In the genomic region with DNA sequence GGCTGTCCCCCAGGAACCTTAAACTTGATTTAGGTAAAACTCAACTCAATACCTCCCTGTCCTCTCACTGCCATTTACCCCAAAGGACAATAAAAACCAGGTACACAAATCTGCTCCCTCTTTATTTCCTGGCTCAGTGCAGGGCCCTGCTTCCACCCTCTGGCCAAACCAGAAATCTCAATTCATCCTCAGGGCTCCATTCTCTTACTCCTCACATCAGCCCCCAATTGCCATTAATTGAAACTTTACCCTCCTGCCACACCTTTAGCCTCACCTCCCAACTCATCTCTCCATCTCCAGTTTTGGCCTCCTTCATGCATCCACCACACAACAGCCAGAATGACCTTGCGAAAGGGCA, we compare ENCODE assay signal across 10 cellular contexts. TPM values are rescaled to one million over a fixed set of nuclear protein-coding genes. Genes with fewer than 3 reads are reported as not detected.
A peak's percentile ranks its signal among the peaks of the same experiment; 100 is the strongest.
DNase-seq lines count a peak whose midpoint lies in the region; ATAC-seq and TF ChIP-seq lines count a peak whose summit lies in the region.
"Had no signal": no experiment of that assay in that cellular context is flagged by ENCODE, and none has a peak within 500 bp of the region (broad histone marks: within the 10 kb centered on the region; RNA-seq: fewer than 3 reads in every experiment).

No MANE protein-coding gene starts in this region.

- no peak overlapping the region for H3K4ac ChIP-seq in mesendoderm (ENCODE audit: low read depth, low read length)

- no peak overlapping the region for H2AK5ac ChIP-seq in mesendoderm (ENCODE audit: low read length)

- H4K8ac ChIP-seq in mesendoderm (ENCODE audit: low read depth, low read length), result no peak overlapping the region

- TF ChIP-seq CTCF in left ventricle myocardium inferior (IDR thresholded peaks at IDR 0.05; ENCODE audit: borderline replicate concordance), result no peak
- no peak for TF ChIP-seq CTCF in upper lobe of left lung (IDR thresholded peaks at IDR 0.05)

- TF ChIP-seq EP300 in upper lobe of left lung (IDR thresholded peaks at IDR 0.05), result no peak

- TF ChIP-seq POLR2A in upper lobe of left lung (IDR thresholded peaks at IDR 0.05), result no peak

- H3K27ac Mint-ChIP-seq in T-cell, result peak overlapping the region; percentile 97 to 98

- H2BK120ac ChIP-seq in mesendoderm (ENCODE audit: low read depth, low read length), result no peak overlapping the region

- WGBS in mesendoderm (ENCODE audit: extremely low coverage, insufficient coverage, low lambda C conversion rate), result no CpG with 5 or more reads among the region's 1 CpG
- WGBS in upper lobe of left lung, 2 donors, result 94 to 100% methylated on average over 1 of the region's 1 CpG

- H3K36me3 Mint-ChIP-seq in T-cell, result peaks cover 10% of the 10 kb centered on the region

- ATAC-seq in T-cell (replicated peaks in 1 of 4) (peak in 3 of 4 experiments; percentile 23 to 30 (median 25)), upper lobe of left lung (ENCODE audit: low FRiP score in 2 of 2) (no peak), HG02678 (IDR thresholded peaks at IDR 0.05; ENCODE audit: unreplicated experiment) (no peak)

- H3K4me1 Mint-ChIP-seq in T-cell, result peaks cover 72 to 79% (median 75%) of the 10 kb centered on the region in 3 donors

- DNase-seq in left ventricle myocardium inferior, result no peak
- DNase-seq in cardiac septum (ENCODE audit: low spot score), result no peak
- no peak for DNase-seq in T-cell
- no peak for DNase-seq in mesendoderm
- DNase-seq in upper lobe of left lung, result no peak
- DNase-seq in NCI-H1092 treated with DMSO at 0.1 percent for 48 hours (lab: John Stamatoyannopoulos, UW), result no peak
- no peak for DNase-seq in hepatic stellate cell (ENCODE audit: low spot score)
- DNase-seq: PC-9 had no signal

- H3K79me2 ChIP-seq in mesendoderm (ENCODE audit: control insufficient read depth, insufficient read depth, low read length), result peaks cover 53% of the 10 kb centered on the region

- no peak overlapping the region for H2BK15ac ChIP-seq in mesendoderm (replicated peaks; ENCODE audit: low read depth)

- no peak overlapping the region for H3K4me2 ChIP-seq in mesendoderm (ENCODE audit: low read length)
- H3K4me2 ChIP-seq: PC-9 had no signal

- H2BK5ac ChIP-seq in mesendoderm (ENCODE audit: low read length), result peak overlapping the region; percentile 25

- H3K9me3 Mint-ChIP-seq in T-cell, result no peaks in the 10 kb centered on the region

- H3K27me3 Mint-ChIP-seq in T-cell, result no peaks in the 10 kb centered on the region

- H3K4me3 Mint-ChIP-seq in T-cell, result peak overlapping the region; percentile 80 to 84 (median 83)

- intact Hi-C loops in left ventricle myocardium inferior (cut with micrococcal nuclease), result no loop called here
- intact Hi-C loops in cardiac septum (cut with DNase I), result no loop called here

- CTCF ChIA-PET in T-cell (lab: Charles Lee), result interaction anchor here in 1 of 2 donors (0.8 kb wide), 1 partner anchor 9 kb away, joined by 3 read pairs; no protein-coding TSS in a partner anchor

- no peak overlapping the region for H3K4me3 ChIP-seq in left ventricle myocardium inferior
- no peak overlapping the region for H3K4me3 ChIP-seq in mesendoderm (ENCODE audit: low read length)
- no peak overlapping the region for H3K4me3 ChIP-seq in upper lobe of left lung
- H3K4me3 ChIP-seq: PC-9 had no signal

- peaks cover 17% of the 10 kb centered on the region for H3K79me1 ChIP-seq in mesendoderm (ENCODE audit: low read length)

- H4K5ac ChIP-seq in mesendoderm (ENCODE audit: low read length), result no peak overlapping the region

- POLR2A ChIA-PET in T-cell (lab: Charles Lee), result interaction anchor here in 1 of 2 donors (0.6 kb wide), 1 partner anchor 9 kb away, joined by 3 read pairs; no protein-coding TSS in a partner anchor

- no peak overlapping the region for H3K23ac ChIP-seq in mesendoderm (ENCODE audit: low read length)

- H3K36me3 ChIP-seq in left ventricle myocardium inferior (no peaks in the 10 kb centered on the region), mesendoderm (ENCODE audit: control insufficient read depth, insufficient read depth, low read length) (peaks cover 2% of the 10 kb centered on the region), upper lobe of left lung (peaks cover 0 to 3% (median 0%) of the 10 kb centered on the region in 4 donors)

- peak overlapping the region; percentile 67 for H3K56ac ChIP-seq in mesendoderm (ENCODE audit: low read length)

- peak overlapping the region; percentile 18 for H3K27ac ChIP-seq in left ventricle myocardium inferior (replicated peaks)
- no peak overlapping the region for H3K27ac ChIP-seq in mesendoderm (ENCODE audit: low read depth, low read length)
- peak overlapping the region in 3 of 4 donors; percentile 58 to 78 (median 63) for H3K27ac ChIP-seq in upper lobe of left lung
- H3K27ac ChIP-seq: PC-9, VCaP had no signal

- no peaks in the 10 kb centered on the region for H3K9me3 ChIP-seq in left ventricle myocardium inferior (replicated peaks)
- H3K9me3 ChIP-seq in upper lobe of left lung, result no peaks in the 10 kb centered on the region

- H3K27me3 ChIP-seq in left ventricle myocardium inferior (ENCODE audit: low read depth) (no peaks in the 10 kb centered on the region), mesendoderm (ENCODE audit: insufficient read depth, low read length, poor library complexity) (no peaks in the 10 kb centered on the region), upper lobe of left lung (no peaks in the 10 kb centered on the region)

- no peak overlapping the region for H3K9ac ChIP-seq in mesendoderm (ENCODE audit: low read length)

- peaks cover 30% of the 10 kb centered on the region for H3K4me1 ChIP-seq in left ventricle myocardium inferior
- H3K4me1 ChIP-seq in mesendoderm (ENCODE audit: control insufficient read depth, low read depth, low read length), result peaks cover 6% of the 10 kb centered on the region
- peaks cover 13 to 26% (median 21%) of the 10 kb centered on the region in 4 donors for H3K4me1 ChIP-seq in upper lobe of left lung

- H3K18ac ChIP-seq in mesendoderm (ENCODE audit: low read length), result no peak overlapping the region

RNA-seq across cellular contexts. Expression of a gene that starts 10.5 kb away (rescaled TPM):
- total RNA-seq in left ventricle myocardium inferior (4.6 TPM), cardiac septum (8.0 TPM), T-cell (10 to 100 TPM; 16.1 to 28.3 (median 27.4) TPM), upper lobe of left lung (10 to 100 TPM in 3 of 6 donors, 1 to 10 TPM in 3; 4.2 to 18.5 (median 10.9) TPM)
- polyA plus RNA-seq in mesendoderm (2013, experiment 1 of 2), result 31.9 TPM
- 32.4 TPM for polyA plus RNA-seq in mesendoderm (2013, experiment 2 of 2)

Comparison
In these comparisons a context has a peak if more than half of its experiments do, and no peak if none do; other contexts are left out.
1. ATAC-seq: peak in T-cell (3 of 4); none in upper lobe of left lung (0 of 2) and HG02678 (single experiment).